In genomic region chr17:61661135-61661534, GRCh38 we compare ENCODE assay signal across 8 cellular contexts.
"Had no signal": no experiment of that assay in that cellular context is flagged by ENCODE, and none has a peak within 500 bp of the region (broad histone marks: within the 10 kb centered on the region; RNA-seq: fewer than 3 reads in every experiment).

No MANE protein-coding gene starts in this region.

- H3K9me3 Mint-ChIP-seq: IgD-negative memory B cell had no signal

- H3K4me3 ChIP-seq: GM23248, HAP-1 had no signal

- DNase-seq: GM23248, GOT3, HFFc6, KG1 had no signal

- H3K36me3 ChIP-seq: HAP-1 had no signal

- H3K27me3 Mint-ChIP-seq: IgD-negative memory B cell had no signal

- H3K9ac ChIP-seq: GM23248 had no signal

- H3K36me3 Mint-ChIP-seq: IgD-negative memory B cell had no signal

- H3K4me1 Mint-ChIP-seq: IgD-negative memory B cell had no signal

- ATAC-seq: HCT116 had no signal

- H3K9me3 ChIP-seq: HAP-1 had no signal

- H3K27ac Mint-ChIP-seq: HFFc6, IgD-negative memory B cell had no signal

- H2AFZ ChIP-seq: GM23248 had no signal

- H3K4me3 Mint-ChIP-seq: HFFc6, IgD-negative memory B cell had no signal

- H3K27ac ChIP-seq: GM23248, HL-60 had no signal
